13 cellular contexts compared by ENCODE assay signal in the genomic region with DNA sequence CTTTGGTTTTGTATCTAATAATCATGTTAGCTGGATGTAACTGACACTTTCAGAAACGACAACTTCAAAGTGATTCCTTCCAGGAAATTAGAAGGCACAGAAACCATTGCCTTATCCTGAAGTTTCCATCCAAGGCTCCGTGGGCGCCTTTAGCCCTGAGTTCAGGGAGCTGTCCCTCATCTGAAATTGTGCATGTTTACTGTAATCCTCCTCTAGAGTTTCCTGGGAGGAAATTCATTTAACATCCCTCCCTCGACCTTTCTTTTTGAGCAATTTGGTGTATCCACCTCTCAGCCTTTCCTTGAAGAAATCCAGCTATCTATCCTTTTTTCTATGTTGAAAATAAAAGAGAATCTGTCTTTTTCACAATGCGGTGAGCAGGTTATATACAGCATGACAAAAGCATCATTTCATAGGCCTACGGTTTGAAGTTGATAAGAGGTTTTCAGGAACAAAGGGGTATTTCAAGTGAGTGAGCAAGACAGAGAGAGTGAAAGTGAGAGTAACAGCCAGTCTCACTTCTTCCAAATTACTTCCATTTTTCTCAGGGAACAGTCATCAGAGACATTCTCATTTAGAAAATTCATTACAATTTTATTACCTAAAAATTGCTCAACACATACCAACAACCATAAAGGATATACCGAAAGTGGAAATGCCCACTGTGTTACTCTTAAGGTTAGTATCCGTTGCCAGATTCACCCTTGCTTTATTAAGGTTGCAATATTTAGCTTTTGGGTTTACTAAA.
DNase-seq lines count a peak whose midpoint lies in the region; ATAC-seq and TF ChIP-seq lines count a peak whose summit lies in the region.
"Had no signal": no experiment of that assay in that cellular context is flagged by ENCODE, and none has a peak within 500 bp of the region (broad histone marks: within the 10 kb centered on the region; RNA-seq: fewer than 3 reads in every experiment).

No MANE protein-coding gene starts in this region.

- no peaks in the 10 kb centered on the region for H3K79me2 ChIP-seq in Karpas-422 (ENCODE audit: low read length)

- TF ChIP-seq CTCF in upper lobe of right lung (IDR thresholded peaks at IDR 0.05), result no peak

- H3K4me3 ChIP-seq in Karpas-422 (ENCODE audit: low read length), result no peak overlapping the region
- no peak overlapping the region for H3K4me3 ChIP-seq in upper lobe of right lung
- H3K4me3 ChIP-seq: A549, esophagus squamous epithelium, SJSA1, transverse colon had no signal

- no peaks in the 10 kb centered on the region for H3K36me3 ChIP-seq in Karpas-422 (ENCODE audit: insufficient read depth, low read length)
- H3K36me3 ChIP-seq in upper lobe of right lung, result no peaks in the 10 kb centered on the region
- H3K36me3 ChIP-seq: esophagus squamous epithelium, SJSA1, transverse colon had no signal

- peak overlapping the region; percentile 5 for H3K4me2 ChIP-seq in Karpas-422 (ENCODE audit: low read depth, low read length, poor library complexity, severe bottlenecking)
- H3K4me2 ChIP-seq: A549 had no signal

- DNase-seq in activated T-cell treated with anti-CD3 and anti-CD28 coated beads, Interleukin-2, amount 50 U/mL, for 72 hours, result no peak
- DNase-seq in activated T-cell treated with anti-CD3 and anti-CD28 coated beads, Interleukin-2, amount 50 U/mL, for 1 hour, result no peak
- DNase-seq in Karpas-422, result no peak
- no peak for DNase-seq in upper lobe of right lung
- no peak for DNase-seq in NCI-H187 (lab: John Stamatoyannopoulos, UW)
- no peak for DNase-seq in stimulated activated naive CD4-positive, alpha-beta T cell (lab: John Stamatoyannopoulos, UW)
- no peak for DNase-seq in head of caudate nucleus
- DNase-seq: esophagus squamous epithelium, NCI-H1092, transverse colon had no signal

- intact Hi-C loops in upper lobe of right lung (cut with DNase I) (no loop called here), head of caudate nucleus (cut with DNase I) (no loop called here)

- H4K20me1 ChIP-seq in Karpas-422 (ENCODE audit: insufficient read depth, low read depth, low read length), result no peaks in the 10 kb centered on the region

- H3K27ac ChIP-seq in Karpas-422 (ENCODE audit: low read length) (no peak overlapping the region), upper lobe of right lung (no peak overlapping the region)
- H3K27ac ChIP-seq: esophagus squamous epithelium, SJSA1, transverse colon had no signal

- no peaks in the 10 kb centered on the region for H3K36me3 Mint-ChIP-seq in activated T-cell treated with anti-CD3 and anti-CD28 coated beads, Interleukin-2, amount 50 U/mL, for 72 hours (ENCODE audit: insufficient read depth in 2 of 2)

- no peak overlapping the region for H2AFZ ChIP-seq in Karpas-422 (ENCODE audit: low read length)

- H3K4me1 ChIP-seq in Karpas-422 (ENCODE audit: low read length), result peaks cover 15% of the 10 kb centered on the region
- no peaks in the 10 kb centered on the region for H3K4me1 ChIP-seq in upper lobe of right lung
- H3K4me1 ChIP-seq: esophagus squamous epithelium had no signal

- H3K9me3 Mint-ChIP-seq in activated T-cell treated with anti-CD3 and anti-CD28 coated beads, Interleukin-2, amount 50 U/mL, for 72 hours, result no peaks in the 10 kb centered on the region

- peak; percentile 24 to 38 for ATAC-seq in activated T-cell treated with anti-CD3 and anti-CD28 coated beads, Interleukin-2, amount 50 U/mL, for 72 hours (replicated peaks in 1 of 2)
- ATAC-seq in HG02798 (IDR thresholded peaks at IDR 0.05; ENCODE audit: poor library complexity, unreplicated experiment), result peak; percentile 54
- peak; percentile 66 for ATAC-seq in upper lobe of right lung
- ATAC-seq: A549 had no signal

- no peak overlapping the region for H3K4me3 Mint-ChIP-seq in activated T-cell treated with anti-CD3 and anti-CD28 coated beads, Interleukin-2, amount 50 U/mL, for 72 hours

- H3K4me1 Mint-ChIP-seq in activated T-cell treated with anti-CD3 and anti-CD28 coated beads, Interleukin-2, amount 50 U/mL, for 72 hours (ENCODE audit: low read depth), result no peaks in the 10 kb centered on the region

- H3K9me3 ChIP-seq in Karpas-422 (ENCODE audit: low read length), result no peaks in the 10 kb centered on the region
- H3K9me3 ChIP-seq in upper lobe of right lung, result no peaks in the 10 kb centered on the region
- H3K9me3 ChIP-seq: A549, esophagus squamous epithelium, SJSA1, transverse colon had no signal

- H3K27ac Mint-ChIP-seq in activated T-cell treated with anti-CD3 and anti-CD28 coated beads, Interleukin-2, amount 50 U/mL, for 72 hours, result no peak overlapping the region

- H3K27me3 Mint-ChIP-seq in activated T-cell treated with anti-CD3 and anti-CD28 coated beads, Interleukin-2, amount 50 U/mL, for 72 hours (ENCODE audit: low read depth), result no peaks in the 10 kb centered on the region

- H3K9me2 ChIP-seq in Karpas-422 (replicated peaks; ENCODE audit: insufficient read depth, low read length), result no peaks in the 10 kb centered on the region

- no peak overlapping the region for H3K9ac ChIP-seq in Karpas-422 (ENCODE audit: low read length)

- H3K27me3 ChIP-seq in Karpas-422 (ENCODE audit: low read length) (no peaks in the 10 kb centered on the region), upper lobe of right lung (no peaks in the 10 kb centered on the region)
- H3K27me3 ChIP-seq: esophagus squamous epithelium, SJSA1, transverse colon had no signal
